In genomic region chr2:219294356-219295351, GRCh38 we compare ENCODE assay signal across 8 cellular contexts. TPM values are rescaled to one million over a fixed set of nuclear protein-coding genes. Genes with fewer than 3 reads are reported as not detected.
DNase-seq lines count a peak whose midpoint lies in the region; ATAC-seq and TF ChIP-seq lines count a peak whose summit lies in the region.

No MANE protein-coding gene starts in this region.

- H3K27me3 ChIP-seq in parathyroid adenoma (ENCODE audit: control insufficient read depth, insufficient read depth, low read length) (no peaks in the 10 kb centered on the region), tibial nerve (peaks cover 0 to 4% of the 10 kb centered on the region in 2 donors)

- WGBS in tibial nerve, 2 donors, result 7 to 8% methylated on average over 33 to 41 of the region's 67 CpGs

- peak overlapping the region; percentile 52 for H3K4me3 ChIP-seq in parathyroid adenoma (ENCODE audit: low read depth, low read length)
- peak overlapping the region; percentile 41 to 70 (median 52) for H3K4me3 ChIP-seq in tibial nerve

- TF ChIP-seq EP300 in tibial nerve (IDR thresholded peaks at IDR 0.05), result peak in 1 of 2 donors; percentile 76

- H3K4me1 ChIP-seq in parathyroid adenoma (peaks cover 6% of the 10 kb centered on the region), tibial nerve (peaks cover 0 to 38% (median 10%) of the 10 kb centered on the region in 4 donors)

- peak overlapping the region; percentile 79 for H2AFZ ChIP-seq in parathyroid adenoma

- H3K79me2 ChIP-seq in parathyroid adenoma, result peaks cover 2% of the 10 kb centered on the region

- H3K9me3 ChIP-seq in parathyroid adenoma (ENCODE audit: control insufficient read depth, low read length) (no peaks in the 10 kb centered on the region), tibial nerve (no peaks in the 10 kb centered on the region)

- no peak overlapping the region for H3K9ac ChIP-seq in parathyroid adenoma

- H3K4me2 ChIP-seq in parathyroid adenoma (ENCODE audit: low read length), result peak overlapping the region; percentile 68

- intact Hi-C loops in Right ventricle myocardium superior (cut with DNase I), result loop anchor here (2.0 to 5.0 kb wide), 2 partner anchors 16 to 117 kb away; partner anchors contain the start of genes CNPPD1, DNAJB2 and RETREG2

- peak; percentile 11 to 82 for TF ChIP-seq POLR2A in tibial nerve (IDR thresholded peaks at IDR 0.05)

- H3K27ac ChIP-seq in parathyroid adenoma (peak overlapping the region; percentile 5), tibial nerve (peak overlapping the region; percentile 86 to 100 (median 90))

- peak; percentile 99 for TF ChIP-seq CTCF in parathyroid adenoma (IDR thresholded peaks at IDR 0.05)
- TF ChIP-seq CTCF in tibial nerve (IDR thresholded peaks at IDR 0.05), result peak; percentile 99 to 100 (median 100)

- H3K36me3 ChIP-seq in parathyroid adenoma (ENCODE audit: control insufficient read depth, insufficient read depth, low read length) (no peaks in the 10 kb centered on the region), tibial nerve (no peaks in the 10 kb centered on the region)

- ATAC-seq in GM21723 (IDR thresholded peaks at IDR 0.05; ENCODE audit: unreplicated experiment) (peak; percentile 90), Right ventricle myocardium superior (ENCODE audit: poor library complexity) (peak; percentile 97)

- DNase-seq in EH (ENCODE audit: low read depth) (peak; percentile 74), KG1 (lab: John Stamatoyannopoulos, UW) (peak; percentile 56), SK-N-DZ (ENCODE audit: low spot score) (peak; percentile 89), Right ventricle myocardium superior (peak; percentile 92), tibial nerve (ENCODE audit: low spot score in 2 of 2) (peak; percentile 75 to 80)
- peak; percentile 89 for DNase-seq in activated naive CD4-positive, alpha-beta T cell treated with anti-CD3 and anti-CD28 coated beads, Interleukin-2, amount 50 U/mL, for 16 hours

RNA-seq across cellular contexts. Expression of gene PTPRN, which starts 14.5 kb away (rescaled TPM):
- polyA plus RNA-seq in SK-N-DZ (2014; cell fraction: cytosol; rRNA removed), result 21.3 and 24.8 TPM in 2 replicates
- 43.6 and 81.2 TPM in 2 replicates for polyA plus RNA-seq in SK-N-DZ (2014; cell fraction: nucleus; rRNA removed)
- total RNA-seq in Right ventricle myocardium superior, result not detected
- not detected for total RNA-seq in tibial nerve

RNA-seq across cellular contexts. Expression of gene DNAJB2, which starts 15.5 kb away (rescaled TPM):
- 30.2 and 51.8 TPM in 2 replicates for polyA plus RNA-seq in SK-N-DZ (2014; cell fraction: cytosol; rRNA removed)
- polyA plus RNA-seq in SK-N-DZ (2014; cell fraction: nucleus; rRNA removed), result 68.1 and 77.5 TPM in 2 replicates
- total RNA-seq in Right ventricle myocardium superior (83.3 TPM), tibial nerve (100 to 1,000 TPM in 3 of 4 donors, 10 to 100 TPM in 1; 95.7 to 106 (median 102) TPM)

RNA-seq across cellular contexts. Expression of gene RESP18, which starts 37.9 kb away (rescaled TPM):
- polyA plus RNA-seq in SK-N-DZ (2014; cell fraction: cytosol; rRNA removed), result not detected in 2 replicates
- polyA plus RNA-seq in SK-N-DZ (2014; cell fraction: nucleus; rRNA removed), result not detected in 2 replicates
- total RNA-seq in Right ventricle myocardium superior, result not detected
- total RNA-seq in tibial nerve, result not detected

RNA-seq across cellular contexts. Expression of gene TUBA4A, which starts 40.9 kb away (rescaled TPM):
- polyA plus RNA-seq in SK-N-DZ (2014; cell fraction: cytosol; rRNA removed), result 13.1 and 17.9 TPM in 2 replicates
- 9.7 and 19.0 TPM in 2 replicates for polyA plus RNA-seq in SK-N-DZ (2014; cell fraction: nucleus; rRNA removed)
- 84.3 TPM for total RNA-seq in Right ventricle myocardium superior
- 10 to 100 TPM in 1 of 4 donors, 1 to 10 TPM in 3; 8.0 to 24.6 (median 9.4) TPM for total RNA-seq in tibial nerve

RNA-seq across cellular contexts. Expression of gene TUBA4B, which starts 41.6 kb away (rescaled TPM):
- polyA plus RNA-seq in SK-N-DZ (2014; cell fraction: cytosol; rRNA removed), result not detected in 2 replicates
- polyA plus RNA-seq in SK-N-DZ (2014; cell fraction: nucleus; rRNA removed), result not detected in 2 replicates
- total RNA-seq in Right ventricle myocardium superior, result not detected
- total RNA-seq in tibial nerve, result not detected

Comparison
In these comparisons a context has a peak if more than half of its experiments do, and no peak if none do; other contexts are left out.
1. Peak in every context shown above with its lines: DNase-seq, ATAC-seq, H3K4me3 ChIP-seq and H3K27ac ChIP-seq.